22 cellular contexts compared by ENCODE assay signal in genomic region chr17:9035249-9035648, GRCh38. TPM values are rescaled to one million over a fixed set of nuclear protein-coding genes. Genes with fewer than 3 reads are reported as not detected.
"Had no signal": no experiment of that assay in that cellular context is flagged by ENCODE, and none has a peak within 500 bp of the region (broad histone marks: within the 10 kb centered on the region; RNA-seq: fewer than 3 reads in every experiment).

No MANE protein-coding gene starts in this region.

- H3K27ac Mint-ChIP-seq: IgD-negative memory B cell had no signal

- H3K4me3 ChIP-seq: K562, SJSA1, SK-N-MC had no signal

- H3K27ac ChIP-seq: HL-60, KMS-11, SJSA1, SK-N-MC had no signal

- ATAC-seq: K562 had no signal

- H3K9ac ChIP-seq: KMS-11 had no signal

- H3K4me3 Mint-ChIP-seq: IgD-negative memory B cell had no signal

- H3K27me3 ChIP-seq: SJSA1 had no signal

- DNase-seq: Kasumi-1, MM.1S, NCI-H1092 treated with DMSO at 0.1 percent for 48 hours, NCI-H1436, NCI-H187, NCI-H2029, NCI-H2081 treated with DMSO at 0.1 percent for 48 hours, NCI-H2171, NCI-H226, NCI-H446, NCI-H510A, NCI-H524 treated with DMSO at 0.1 percent for 48 hours, NCI-H69, NCI-H774, RPMI8226, SHP77 treated with DMSO at 0.1 percent for 48 hours had no signal

RNA-seq across cellular contexts. Expression of gene NTN1, which starts 13.9 kb away (rescaled TPM):
- polyA plus RNA-seq: IgD-negative memory B cell, K562 had no signal
